8 cellular contexts compared by ENCODE assay signal in the genomic region with DNA sequence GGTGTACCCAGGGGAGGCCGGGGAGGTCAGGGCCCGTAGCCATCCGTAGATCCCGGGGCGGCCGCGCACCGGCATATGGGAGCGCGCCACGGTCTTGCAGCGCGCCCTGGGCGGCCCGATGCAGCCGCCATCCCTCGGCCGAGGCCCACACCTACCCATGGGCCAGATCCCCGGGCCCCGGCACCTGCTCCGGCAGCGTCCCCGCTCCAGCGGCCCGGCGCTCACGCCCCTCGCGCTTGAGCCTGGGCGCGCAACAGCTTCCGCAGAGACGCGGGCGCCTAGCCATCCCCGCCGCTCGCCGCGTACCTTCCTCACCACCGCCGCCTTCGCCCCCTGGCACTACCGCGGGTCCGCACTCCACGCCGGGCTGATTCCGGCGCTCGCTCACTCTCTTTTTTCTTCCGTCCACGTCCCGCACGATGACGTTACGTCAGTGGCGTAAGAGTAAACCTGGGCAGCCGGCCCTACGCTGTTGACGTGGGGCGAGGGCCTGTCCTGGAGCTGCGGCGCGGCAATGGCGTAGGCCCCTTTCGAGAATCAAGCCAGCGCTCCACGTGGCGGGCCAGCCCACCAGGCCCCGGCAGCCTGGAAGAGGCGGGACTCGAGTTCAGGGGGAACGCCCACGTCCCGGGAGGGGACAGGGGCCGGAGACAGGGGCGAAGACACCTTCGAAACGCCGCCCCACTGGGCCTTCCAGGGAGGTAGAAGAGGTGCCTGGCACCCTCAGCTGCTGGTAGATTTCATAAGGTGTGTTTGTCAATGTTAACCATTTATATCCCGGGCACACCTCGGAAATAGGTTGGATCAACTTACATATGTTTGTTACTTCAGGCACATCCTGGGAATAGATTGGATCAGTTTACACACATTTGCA. TPM values are rescaled to one million over a fixed set of nuclear protein-coding genes. Genes with fewer than 3 reads are reported as not detected.
DNase-seq lines count a peak whose midpoint lies in the region; ATAC-seq and TF ChIP-seq lines count a peak whose summit lies in the region.

A gene (minus strand): TSS at position 421 of the 874 bp plus-strand sequence. CDS start 3,334 bp downstream, outside the sequence.

- H3K4me3 ChIP-seq in HUES48 (ENCODE audit: low read depth, low read length) (peak within 1 kb of the TSS; percentile 89), PC-3 (ENCODE audit: low read length) (peak within 1 kb of the TSS; percentile 98), epithelial cell of proximal tubule (ENCODE audit: low read depth, low read length) (peak within 1 kb of the TSS; percentile 70), mucosa of rectum (ENCODE audit: low read length in 2 of 2) (peak within 1 kb of the TSS; percentile 90)

- peak within 1 kb of the TSS; percentile 67 for H2AFZ ChIP-seq in PC-3 (ENCODE audit: low read length)

- POLR2A ChIA-PET in PC-3 (lab: Charles Lee; ENCODE audit: unreplicated experiment) = interaction anchor here (0.6 kb wide), 1 partner anchor 81 kb away, joined by 3 read pairs; no protein-coding TSS in a partner anchor

- intact Hi-C loops in PC-3 (cut with micrococcal nuclease) = no loop called here

- no peaks in the 10 kb centered on the region for H3K9me2 ChIP-seq in PC-3 (replicated peaks; ENCODE audit: low read length)

- H3K9me3 ChIP-seq in HUES48 (ENCODE audit: control insufficient read depth, insufficient read depth, low read length) (no peaks in the 10 kb centered on the region), PC-3 (ENCODE audit: low read length) (no peaks in the 10 kb centered on the region), mucosa of rectum (ENCODE audit: control insufficient read depth in 2 of 2, low read length in 2 of 2) (no peaks in the 10 kb centered on the region)

- H3K27ac ChIP-seq in HUES48 (ENCODE audit: low read depth, low read length) = peak within 1 kb of the TSS; percentile 44
- no peak within 1 kb of the TSS for H3K27ac ChIP-seq in PC-3 (ENCODE audit: low read length)
- H3K27ac ChIP-seq in mucosa of rectum (ENCODE audit: low read depth in 2 of 2, low read length in 2 of 2) = peak within 1 kb of the TSS; percentile 69 to 71

- H3K9ac ChIP-seq in HUES48 (ENCODE audit: low read depth, low read length) (peak within 1 kb of the TSS; percentile 83), PC-3 (ENCODE audit: low read length) (peak within 1 kb of the TSS; percentile 88), mucosa of rectum (ENCODE audit: low read depth in 1 of 2, low read length in 2 of 2) (peak within 1 kb of the TSS; percentile 82 to 88)

- peak within 1 kb of the TSS; percentile 97 for H3K4me2 ChIP-seq in PC-3 (ENCODE audit: low read length)

- H3K36me3 ChIP-seq in HUES48 (ENCODE audit: control insufficient read depth, insufficient read depth, low read length) (peaks cover 21% of the 10 kb centered on the region), PC-3 (ENCODE audit: low read depth, low read length) (peaks cover 15% of the 10 kb centered on the region), mucosa of rectum (ENCODE audit: control insufficient read depth in 2 of 2, insufficient read depth in 2 of 2, low read length in 2 of 2) (peaks cover 10 to 13% of the 10 kb centered on the region in 2 donors)

- ATAC-seq in GM21423 (IDR thresholded peaks at IDR 0.05; ENCODE audit: unreplicated experiment) (peak; percentile 91), PC-3 (peak; percentile 89)

- H4K20me1 ChIP-seq in PC-3 (ENCODE audit: low read length) = no peaks in the 10 kb centered on the region

- H3K27me3 ChIP-seq in HUES48 (ENCODE audit: control insufficient read depth, insufficient read depth, low read length) (no peaks in the 10 kb centered on the region), PC-3 (ENCODE audit: low read length) (no peaks in the 10 kb centered on the region), mucosa of rectum (ENCODE audit: control insufficient read depth in 2 of 2, insufficient read depth in 2 of 2, low read length in 2 of 2) (no peaks in the 10 kb centered on the region)

- no peaks in the 10 kb centered on the region for H3F3A ChIP-seq in PC-3 (ENCODE audit: low read length, unreplicated experiment)

- CTCF ChIA-PET in PC-3 (lab: Charles Lee) = no interaction called here

- H3K79me2 ChIP-seq in PC-3 (ENCODE audit: low read length) = peaks cover 37% of the 10 kb centered on the region

- DNase-seq in DMS 273 treated with DMSO at 0.1 percent for 48 hours (lab: John Stamatoyannopoulos, UW) (peak; percentile 15), PC-3 (peak; percentile 83), activated T-cell treated with anti-CD3 and anti-CD28 coated beads for 4 hours (peak; percentile 92), epithelial cell of proximal tubule (ENCODE audit: low read depth) (no peak)
- DNase-seq in stimulated activated CD8-positive, alpha-beta memory T cell treated with anti-CD3 and anti-CD28 coated beads, Interleukin-4, amount 100 ng/mL, for 4 hours (ENCODE audit: low read depth in 2 of 2, low spot score in 1 of 2) = peak; percentile 88 to 91

- TF ChIP-seq CTCF in PC-3 (conservative IDR thresholded peaks at IDR 0.05; ENCODE audit: low read depth, low read length) (no peak), epithelial cell of proximal tubule (conservative IDR thresholded peaks at IDR 0.05; ENCODE audit: low read depth, low read length) (no peak)

- H3K4me1 ChIP-seq in HUES48 (ENCODE audit: control insufficient read depth, insufficient read depth, low read length) = peaks cover 6% of the 10 kb centered on the region
- peaks cover 6% of the 10 kb centered on the region; the same call in 1 of the 2 replicates for H3K4me1 ChIP-seq in PC-3 (ENCODE audit: insufficient read depth, low read length)
- peaks cover 8 to 11% of the 10 kb centered on the region in 2 donors for H3K4me1 ChIP-seq in mucosa of rectum (ENCODE audit: control insufficient read depth in 2 of 2, insufficient read depth in 2 of 2, low read length in 2 of 2)

- BruUV-seq in PC-3 (replicated peaks; lab: Mats Ljungman, UMichigan) = TSS peak; percentile 32

RNA-seq across cellular contexts. Expression of the gene that starts here (rescaled TPM):
- total RNA-seq in PC-3 (2014; rRNA removed) (63.4 and 70.3 TPM in 2 replicates), epithelial cell of proximal tubule (82.5 and 91.8 TPM in 2 replicates)
